In the genomic region with DNA sequence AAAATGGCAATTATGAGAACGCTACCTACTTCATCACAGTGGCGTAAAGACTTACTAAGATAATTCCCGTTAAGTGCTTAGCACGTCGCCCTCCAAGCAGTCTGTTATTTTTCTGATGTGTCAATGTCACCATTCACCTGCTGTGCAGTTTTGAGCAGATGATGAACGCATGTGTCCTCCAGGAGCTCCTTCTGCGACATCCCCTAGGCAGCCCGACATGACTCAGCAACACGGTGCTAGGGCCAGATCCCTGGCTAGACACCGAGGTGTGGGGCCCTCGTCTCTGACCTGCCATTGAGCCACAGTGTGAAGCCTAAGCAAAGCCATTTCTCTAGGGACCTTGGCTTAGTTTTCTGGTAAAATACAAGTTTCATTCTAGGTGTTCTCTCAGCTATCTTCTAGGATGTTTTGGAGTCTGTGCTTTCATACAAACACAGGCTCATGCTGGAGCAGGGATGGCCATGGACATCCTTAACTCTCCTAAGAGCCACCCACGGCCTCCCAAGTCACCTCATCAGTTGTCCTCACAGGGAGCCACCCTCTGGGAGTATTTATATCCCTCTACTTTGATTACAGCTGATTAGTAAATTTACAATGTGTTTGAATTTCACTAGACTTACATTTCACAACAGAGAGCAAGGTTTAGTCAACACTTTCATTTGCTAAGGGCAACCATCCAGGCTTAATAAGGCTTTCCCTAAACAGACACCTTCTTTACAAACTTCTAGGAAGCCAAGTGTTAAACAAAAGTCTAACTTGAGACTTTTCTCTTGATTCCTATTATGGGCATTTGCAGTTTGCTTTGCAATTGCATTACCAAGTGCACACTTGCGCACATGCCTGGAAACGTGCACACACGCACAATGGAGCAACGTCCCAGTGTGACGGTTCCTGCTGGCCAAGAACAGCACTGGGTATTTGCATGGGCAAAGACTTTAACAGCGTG, we compare ENCODE assay signal across 15 cellular contexts.
A peak's percentile ranks its signal among the peaks of the same experiment; 100 is the strongest.
DNase-seq lines count a peak whose midpoint lies in the region; ATAC-seq and TF ChIP-seq lines count a peak whose summit lies in the region.
"Had no signal": no experiment of that assay in that cellular context is flagged by ENCODE, and none has a peak within 500 bp of the region (broad histone marks: within the 10 kb centered on the region; RNA-seq: fewer than 3 reads in every experiment).

No MANE protein-coding gene starts in this region.

- no peak overlapping the region for H3K4me3 Mint-ChIP-seq in MCF 10A (ENCODE audit: unreplicated experiment)

- no TSS peak for BruUV-seq in MCF 10A (replicated peaks; lab: Mats Ljungman, UMichigan)

- H3K4me1 Mint-ChIP-seq in MCF 10A (ENCODE audit: insufficient read depth, unreplicated experiment): peaks cover 12% of the 10 kb centered on the region

- no peak for TF ChIP-seq CTCF in MCF 10A (IDR thresholded peaks at IDR 0.05; ENCODE audit: unreplicated experiment)

- no peaks in the 10 kb centered on the region for H3K27me3 Mint-ChIP-seq in MCF 10A (ENCODE audit: insufficient read depth, unreplicated experiment)

- peak; percentile 56 for DNase-seq in activated CD8-positive, alpha-beta memory T cell treated with anti-CD3 and anti-CD28 coated beads for 24 hours
- no peak for DNase-seq in activated CD8-positive, alpha-beta memory T cell treated with anti-CD3 and anti-CD28 coated beads, Interleukin-2, amount 50 U/mL, for 4 hours
- peak; percentile 48 for DNase-seq in activated CD8-positive, alpha-beta memory T cell treated with anti-CD3 and anti-CD28 coated beads, Interleukin-2, amount 50 U/mL, for 48 hours
- peak; percentile 42 for DNase-seq in islet precursor cell
- peak; percentile 28 for DNase-seq in ureter (ENCODE audit: low spot score)
- DNase-seq in central memory CD4-positive, alpha-beta T cell: no peak
- DNase-seq in MCF 10A (ENCODE audit: unreplicated experiment): no peak
- DNase-seq: activated effector memory CD4-positive, alpha-beta T cell treated with anti-CD3 and anti-CD28 coated beads, Interleukin-2, amount 50 U/mL, for 16 hours; DMS 273 treated with DMSO at 0.1 percent for 48 hours; gastrocnemius medialis; GDM1; left ventricle myocardium superior; NCI-H2107; NCI-H69 had no signal

- POLR2A ChIA-PET in MCF 10A (lab: Yijun Ruan, JAX): interaction anchor here (0.6 kb wide), 1 partner anchor 889 kb away, joined by 3 read pairs; no protein-coding TSS in a partner anchor

- no peaks in the 10 kb centered on the region for H3K36me3 Mint-ChIP-seq in MCF 10A (ENCODE audit: insufficient read depth, unreplicated experiment)

- no peaks in the 10 kb centered on the region for H3K9me3 Mint-ChIP-seq in MCF 10A (ENCODE audit: unreplicated experiment)

- CTCF ChIA-PET in MCF 10A (lab: Yijun Ruan, JAX): interaction anchor here (0.5 kb wide), 1 partner anchor 14 kb away, joined by 3 read pairs; no protein-coding TSS in a partner anchor

- intact Hi-C loops in MCF 10A (cut with micrococcal nuclease): no loop called here

- no peak for ATAC-seq in HG02981 (IDR thresholded peaks at IDR 0.05; ENCODE audit: unreplicated experiment)
- ATAC-seq: gastrocnemius medialis, left ventricle myocardium superior had no signal

- H3K27ac Mint-ChIP-seq in MCF 10A (ENCODE audit: low read depth, unreplicated experiment): no peak overlapping the region

Comparison
In these comparisons a context has a peak if more than half of its experiments do, and no peak if none do; other contexts are left out.
1. DNase-seq: peak in activated CD8-positive, alpha-beta memory T cell treated with anti-CD3 and anti-CD28 coated beads for 24 hours (single experiment), activated CD8-positive, alpha-beta memory T cell treated with anti-CD3 and anti-CD28 coated beads, Interleukin-2, amount 50 U/mL, for 48 hours (single experiment), islet precursor cell (single experiment) and ureter (single experiment); none in activated CD8-positive, alpha-beta memory T cell treated with anti-CD3 and anti-CD28 coated beads, Interleukin-2, amount 50 U/mL, for 4 hours (single experiment), central memory CD4-positive, alpha-beta T cell (single experiment) and MCF 10A (single experiment).